Comparison of ENCODE assay signal across 18 cellular contexts in the genomic region with DNA sequence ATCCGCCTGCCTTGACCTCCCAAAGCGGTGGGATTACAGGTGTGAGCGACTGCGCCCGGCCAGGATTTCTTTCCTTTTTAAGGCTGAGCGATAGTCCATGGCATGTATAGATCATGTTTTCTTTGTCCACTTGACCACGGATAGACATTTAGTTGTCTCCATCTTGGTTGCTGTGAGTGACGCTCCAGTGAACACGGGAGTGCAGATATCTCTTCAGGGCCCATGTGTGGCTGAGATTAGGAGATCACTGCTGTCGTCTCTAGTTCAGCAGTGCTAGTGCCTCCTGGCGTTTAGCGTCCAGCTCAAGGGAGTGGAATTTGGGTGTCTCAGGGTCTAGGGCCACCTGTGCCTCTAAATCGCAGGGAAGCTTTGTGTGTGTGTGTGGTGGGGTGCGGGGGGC. TPM values are rescaled to one million over a fixed set of nuclear protein-coding genes. Genes with fewer than 3 reads are reported as not detected.
DNase-seq lines count a peak whose midpoint lies in the region; ATAC-seq and TF ChIP-seq lines count a peak whose summit lies in the region.
"Had no signal": no experiment of that assay in that cellular context is flagged by ENCODE, and none has a peak within 500 bp of the region (broad histone marks: within the 10 kb centered on the region; RNA-seq: fewer than 3 reads in every experiment).

No MANE protein-coding gene starts in this region.

- H3K27ac Mint-ChIP-seq in GM23338 (peak overlapping the region; percentile 83), mesothelial cell of epicardium (peak overlapping the region; percentile 59)
- H3K27ac Mint-ChIP-seq: CD4-positive, alpha-beta T cell had no signal

- intact Hi-C loops in posterior vena cava (cut with DNase I), result no loop called here

- DNase-seq in AG04450 (ENCODE audit: low read depth, low spot score) (no peak), GM23338 (ENCODE audit: low spot score) (no peak), WERI-Rb-1 (peak; percentile 40), mesothelial cell of epicardium (ENCODE audit: low spot score in 2 of 2, unreplicated experiment in 2 of 2) (no peak), MM.1S (no peak), HT-29 (ENCODE audit: low spot score) (no peak), DMS79 (lab: John Stamatoyannopoulos, UW) (no peak), posterior vena cava (ENCODE audit: low spot score) (no peak)
- DNase-seq: AML-193; CD4-positive, alpha-beta T cell; DMS79 treated with DMSO at 0.1 percent for 48 hours; MG63; NCI-H1105; NCI-H187; NCI-H446; OCI-M1 had no signal

- H3K4me3 Mint-ChIP-seq in GM23338 (no peak overlapping the region), mesothelial cell of epicardium (no peak overlapping the region)
- H3K4me3 Mint-ChIP-seq: CD4-positive, alpha-beta T cell had no signal

- H3K27me3 Mint-ChIP-seq in GM23338 (ENCODE audit: insufficient read depth, low read depth, poor library complexity), result peaks cover 7% of the 10 kb centered on the region
- no peaks in the 10 kb centered on the region for H3K27me3 Mint-ChIP-seq in mesothelial cell of epicardium (ENCODE audit: low read depth)
- H3K27me3 Mint-ChIP-seq: CD4-positive, alpha-beta T cell had no signal

- H3K4me1 ChIP-seq in GM23338 (ENCODE audit: insufficient read depth), result peaks cover 22% of the 10 kb centered on the region
- H3K4me1 ChIP-seq in MM.1S (ENCODE audit: low read length), result no peaks in the 10 kb centered on the region

- H3K27me3 ChIP-seq in AG04450 (ENCODE audit: control insufficient read depth, insufficient read depth, low read length) (no peaks in the 10 kb centered on the region), GM23338 (ENCODE audit: insufficient read depth) (no peaks in the 10 kb centered on the region), WERI-Rb-1 (ENCODE audit: insufficient read depth, low read depth, severe bottlenecking) (no peaks in the 10 kb centered on the region), MM.1S (replicated peaks; ENCODE audit: insufficient read depth, low read length) (no peaks in the 10 kb centered on the region)
- H3K27me3 ChIP-seq: MG63 had no signal

- no peaks in the 10 kb centered on the region for H3F3A ChIP-seq in GM23338 (replicated peaks; ENCODE audit: low read depth)
- no peaks in the 10 kb centered on the region for H3F3A ChIP-seq in MM.1S (ENCODE audit: insufficient read depth, low read length)

- H3K4me3 ChIP-seq in AG04450 (ENCODE audit: low read depth, low read length) (no peak overlapping the region), GM23338 (no peak overlapping the region), WERI-Rb-1 (ENCODE audit: low read depth, low read length) (no peak overlapping the region), MM.1S (ENCODE audit: low read length) (no peak overlapping the region)
- H3K4me3 ChIP-seq: GM23248, MG63 had no signal

- H4K20me1 ChIP-seq in GM23338 (replicated peaks; ENCODE audit: insufficient read depth) (peaks cover 38% of the 10 kb centered on the region), MM.1S (ENCODE audit: insufficient read depth, low read length) (no peaks in the 10 kb centered on the region)

- ATAC-seq in GM23338, result no peak

- H3K36me3 ChIP-seq in GM23338 (ENCODE audit: insufficient read depth) (no peaks in the 10 kb centered on the region), WERI-Rb-1 (no peaks in the 10 kb centered on the region; the same call in 1 of the 2 replicates), MM.1S (replicated peaks; ENCODE audit: insufficient read depth, low read length) (no peaks in the 10 kb centered on the region)

- H3K36me3 Mint-ChIP-seq in GM23338 (ENCODE audit: low read depth) (peaks cover 19% of the 10 kb centered on the region; the same call in 2 of the 3 replicates), mesothelial cell of epicardium (peaks cover 11% of the 10 kb centered on the region)

- POLR2A ChIA-PET in AG04450 (lab: Yijun Ruan, JAX), result interaction anchor here (1.6 kb wide), 1 partner anchor 41 kb away, joined by 6 read pairs; no protein-coding TSS in a partner anchor

- no peaks in the 10 kb centered on the region; the same call in 1 of the 3 replicates for H3K9me3 Mint-ChIP-seq in GM23338
- no peaks in the 10 kb centered on the region for H3K9me3 Mint-ChIP-seq in mesothelial cell of epicardium
- H3K9me3 Mint-ChIP-seq: CD4-positive, alpha-beta T cell had no signal

- H3K9me2 ChIP-seq in GM23338 (ENCODE audit: insufficient read depth), result no peaks in the 10 kb centered on the region
- no peaks in the 10 kb centered on the region for H3K9me2 ChIP-seq in MM.1S (replicated peaks; ENCODE audit: insufficient read depth, low read length)

- H3K79me2 ChIP-seq in GM23338 (replicated peaks; ENCODE audit: insufficient read depth) (peaks cover 98% of the 10 kb centered on the region), MM.1S (ENCODE audit: low read length) (peaks cover 59% of the 10 kb centered on the region)

- no peak overlapping the region for H3K9ac ChIP-seq in MM.1S (ENCODE audit: low read length)
- H3K9ac ChIP-seq: GM23248, KMS-11 had no signal

- CTCF ChIA-PET in AG04450 (lab: Charles Lee), result no interaction called here

- H3K4me1 Mint-ChIP-seq in GM23338, result peaks cover 50% of the 10 kb centered on the region
- H3K4me1 Mint-ChIP-seq in mesothelial cell of epicardium, result peaks cover 12% of the 10 kb centered on the region

- peak overlapping the region; percentile 21 for H3K27ac ChIP-seq in AG04450 (ENCODE audit: low read depth, low read length)
- no peak overlapping the region for H3K27ac ChIP-seq in GM23338 (ENCODE audit: low read depth)
- no peak overlapping the region for H3K27ac ChIP-seq in WERI-Rb-1
- no peak overlapping the region for H3K27ac ChIP-seq in MM.1S (ENCODE audit: low read length)
- H3K27ac ChIP-seq: KMS-11 had no signal

- H3K4me2 ChIP-seq in GM23338 (no peak overlapping the region), MM.1S (ENCODE audit: low read depth, low read length) (no peak overlapping the region)
- H3K4me2 ChIP-seq: KMS-11 had no signal

- TF ChIP-seq CTCF in AG04450 (IDR thresholded peaks at IDR 0.05; ENCODE audit: low read depth, low read length), result no peak
- peak in 1 of 2 experiments; percentile 8; a peak in 1 of 4 replicates for TF ChIP-seq CTCF in GM23338 (conservative IDR thresholded peaks at IDR 0.05; ENCODE audit: low read depth in 2 of 2)
- TF ChIP-seq CTCF in WERI-Rb-1 (IDR thresholded peaks at IDR 0.05; ENCODE audit: low read depth, low read length), result peak; percentile 51; the same call in 1 of the 2 replicates
- TF ChIP-seq CTCF in mesothelial cell of epicardium (IDR thresholded peaks at IDR 0.05; ENCODE audit: unreplicated experiment), result no peak
- TF ChIP-seq CTCF in MM.1S (IDR thresholded peaks at IDR 0.05; ENCODE audit: low read length), result no peak

- no peaks in the 10 kb centered on the region; the same call in 1 of the 2 replicates for H3K9me3 ChIP-seq in AG04450 (ENCODE audit: control insufficient read depth, insufficient read depth, low read length)
- H3K9me3 ChIP-seq in WERI-Rb-1 (ENCODE audit: severe bottlenecking), result no peaks in the 10 kb centered on the region
- H3K9me3 ChIP-seq in MM.1S (replicated peaks; ENCODE audit: insufficient read depth, low read length), result no peaks in the 10 kb centered on the region
- H3K9me3 ChIP-seq: MG63 had no signal

- no peak overlapping the region for H2AFZ ChIP-seq in GM23338
- H2AFZ ChIP-seq in MM.1S (ENCODE audit: low read length), result no peak overlapping the region
- H2AFZ ChIP-seq: GM23248 had no signal

TF ChIP-seq in GM23338, 12 proteins besides CTCF, POLR2A, EP300 and RAD21 (continues in another document):
- TF ChIP-seq, protein P1, sequence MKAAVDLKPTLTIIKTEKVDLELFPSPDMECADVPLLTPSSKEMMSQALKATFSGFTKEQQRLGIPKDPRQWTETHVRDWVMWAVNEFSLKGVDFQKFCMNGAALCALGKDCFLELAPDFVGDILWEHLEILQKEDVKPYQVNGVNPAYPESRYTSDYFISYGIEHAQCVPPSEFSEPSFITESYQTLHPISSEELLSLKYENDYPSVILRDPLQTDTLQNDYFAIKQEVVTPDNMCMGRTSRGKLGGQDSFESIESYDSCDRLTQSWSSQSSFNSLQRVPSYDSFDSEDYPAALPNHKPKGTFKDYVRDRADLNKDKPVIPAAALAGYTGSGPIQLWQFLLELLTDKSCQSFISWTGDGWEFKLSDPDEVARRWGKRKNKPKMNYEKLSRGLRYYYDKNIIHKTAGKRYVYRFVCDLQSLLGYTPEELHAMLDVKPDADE (IDR thresholded peaks at IDR 0.05), result no peak
- TF ChIP-seq ZNF331 (CRISPR knock-in tag; IDR thresholded peaks at IDR 0.05; ENCODE audit: low read depth) (no peak), POLR2AphosphoS5 (IDR thresholded peaks at IDR 0.05; ENCODE audit: low read depth) (no peak), JUNB (IDR thresholded peaks at IDR 0.05; ENCODE audit: unreplicated experiment) (no peak), STAT1 (IDR thresholded peaks at IDR 0.05; ENCODE audit: unreplicated experiment) (no peak)
- TF ChIP-seq, protein P2, sequence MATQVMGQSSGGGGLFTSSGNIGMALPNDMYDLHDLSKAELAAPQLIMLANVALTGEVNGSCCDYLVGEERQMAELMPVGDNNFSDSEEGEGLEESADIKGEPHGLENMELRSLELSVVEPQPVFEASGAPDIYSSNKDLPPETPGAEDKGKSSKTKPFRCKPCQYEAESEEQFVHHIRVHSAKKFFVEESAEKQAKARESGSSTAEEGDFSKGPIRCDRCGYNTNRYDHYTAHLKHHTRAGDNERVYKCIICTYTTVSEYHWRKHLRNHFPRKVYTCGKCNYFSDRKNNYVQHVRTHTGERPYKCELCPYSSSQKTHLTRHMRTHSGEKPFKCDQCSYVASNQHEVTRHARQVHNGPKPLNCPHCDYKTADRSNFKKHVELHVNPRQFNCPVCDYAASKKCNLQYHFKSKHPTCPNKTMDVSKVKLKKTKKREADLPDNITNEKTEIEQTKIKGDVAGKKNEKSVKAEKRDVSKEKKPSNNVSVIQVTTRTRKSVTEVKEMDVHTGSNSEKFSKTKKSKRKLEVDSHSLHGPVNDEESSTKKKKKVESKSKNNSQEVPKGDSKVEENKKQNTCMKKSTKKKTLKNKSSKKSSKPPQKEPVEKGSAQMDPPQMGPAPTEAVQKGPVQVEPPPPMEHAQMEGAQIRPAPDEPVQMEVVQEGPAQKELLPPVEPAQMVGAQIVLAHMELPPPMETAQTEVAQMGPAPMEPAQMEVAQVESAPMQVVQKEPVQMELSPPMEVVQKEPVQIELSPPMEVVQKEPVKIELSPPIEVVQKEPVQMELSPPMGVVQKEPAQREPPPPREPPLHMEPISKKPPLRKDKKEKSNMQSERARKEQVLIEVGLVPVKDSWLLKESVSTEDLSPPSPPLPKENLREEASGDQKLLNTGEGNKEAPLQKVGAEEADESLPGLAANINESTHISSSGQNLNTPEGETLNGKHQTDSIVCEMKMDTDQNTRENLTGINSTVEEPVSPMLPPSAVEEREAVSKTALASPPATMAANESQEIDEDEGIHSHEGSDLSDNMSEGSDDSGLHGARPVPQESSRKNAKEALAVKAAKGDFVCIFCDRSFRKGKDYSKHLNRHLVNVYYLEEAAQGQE (IDR thresholded peaks at IDR 0.05; ENCODE audit: unreplicated experiment), result no peak

RNA-seq across cellular contexts. Expression of a gene that starts 41.5 kb away (rescaled TPM):
- polyA plus RNA-seq in AG04450 (2011; rRNA removed) (69.7 and 102 TPM in 2 replicates), GM23338 (2016; fragmentation: Nextera tagmentation; extraction: Ambion mirVana) (11.0 and 12.6 TPM in 2 replicates)
- polyA minus RNA-seq in AG04450 (2011; rRNA and poly(A)+ RNA removed), result 290 and 395 TPM in 2 replicates
- total RNA-seq in GM23338 (2014; rRNA removed; shearing (Covaris generic)), result 46.6 and 48.2 TPM in 2 replicates
- total RNA-seq in mesothelial cell of epicardium (65.2 to 69.4 TPM (median 66.9 TPM) in 3 replicates), posterior vena cava (10 to 100 TPM; 26.2 to 27.8 TPM)
- 26.1 and 35.2 TPM in 2 replicates for total RNA-seq in HT-29 (2014; rRNA removed; shearing (Covaris generic))
